Comparison of ENCODE assay signal across 12 cellular contexts in genomic region chr5:167945542-167946384, GRCh38.
A peak's percentile ranks its signal among the peaks of the same experiment; 100 is the strongest.
DNase-seq lines count a peak whose midpoint lies in the region; ATAC-seq, FAIRE-seq and TF ChIP-seq lines count a peak whose summit lies in the region.
"Had no signal": no experiment of that assay in that cellular context is flagged by ENCODE, and none has a peak within 500 bp of the region (broad histone marks: within the 10 kb centered on the region; RNA-seq: fewer than 3 reads in every experiment).

No MANE protein-coding gene starts in this region.

- no peak overlapping the region for H3K4me3 Mint-ChIP-seq in T-helper 2 cell treated with Interferon-gamma antibody and Interleukin-4, amounts not matched to agents 5 μg/mL and 100 μg/mL, for 36 hours
- H3K4me3 Mint-ChIP-seq: activated B cell treated with CpG ODN at 0.5 μM for 24 hours; activated naive CD8-positive, alpha-beta T cell; naive B cell had no signal

- peak overlapping the region in 3 of 4 donors; percentile 14 to 79 (median 57) for H3K27ac ChIP-seq in transverse colon

- H3K4me1 Mint-ChIP-seq in T-helper 2 cell treated with Interferon-gamma antibody and Interleukin-4, amounts not matched to agents 5 μg/mL and 100 μg/mL, for 36 hours (ENCODE audit: low read depth), result no peaks in the 10 kb centered on the region
- H3K4me1 Mint-ChIP-seq: activated B cell treated with CpG ODN at 0.5 μM for 24 hours, naive B cell had no signal

- no peaks in the 10 kb centered on the region for H3K36me3 ChIP-seq in bronchial epithelial cell (ENCODE audit: control insufficient read depth, insufficient read depth, low read length)
- no peaks in the 10 kb centered on the region for H3K36me3 ChIP-seq in transverse colon
- no peaks in the 10 kb centered on the region for H3K36me3 ChIP-seq in HAP-1 (replicated peaks)

- peak; percentile 91 for TF ChIP-seq EP300 in transverse colon (IDR thresholded peaks at IDR 0.05; ENCODE audit: low read depth)

- DNase-seq in HS-5 (ENCODE audit: low read depth) (peak; percentile 98), bronchial epithelial cell (ENCODE audit: low read depth) (peak; percentile 76), kidney tubule cell (ENCODE audit: low spot score) (peak; percentile 92), transverse colon (no peak), HuH-7 (ENCODE audit: low spot score) (no peak), HAP-1 (ENCODE audit: low spot score in 2 of 2) (no peak)
- DNase-seq in T-helper 2 cell treated with Interferon-gamma antibody and Interleukin-4, amounts not matched to agents 5 μg/mL and 100 μg/mL, for 36 hours (ENCODE audit: low spot score), result no peak
- DNase-seq: activated B cell treated with CpG ODN at 0.5 μM for 24 hours, naive B cell, NCI-H774 had no signal

- no peak for TF ChIP-seq CTCF in bronchial epithelial cell (IDR thresholded peaks at IDR 0.05; ENCODE audit: insufficient read depth, low read length, severe bottlenecking)
- no peak for TF ChIP-seq CTCF in transverse colon (IDR thresholded peaks at IDR 0.05)

- H3K9me3 ChIP-seq in transverse colon (no peaks in the 10 kb centered on the region), HAP-1 (no peaks in the 10 kb centered on the region)

- no peak overlapping the region for H3K4me3 ChIP-seq in bronchial epithelial cell (ENCODE audit: low read depth, low read length)
- no peak overlapping the region for H3K4me3 ChIP-seq in transverse colon
- H3K4me3 ChIP-seq in HAP-1, result no peak overlapping the region

- in situ Hi-C loops in transverse colon (cut with MboI; ENCODE audit: low pct_ligation_motif_present in 1 of 4, low pct_unique_long_range_greater_than_20kb in 1 of 4, low sequenced_read_pairs in 3 of 4) (no loop called here), HAP-1 (cut with MboI; ENCODE audit: low sequenced_read_pairs) (no loop called here)

- no peak for FAIRE-seq in bronchial epithelial cell (lab: Jason Lieb, UNC)

- no peak overlapping the region for H3K27ac Mint-ChIP-seq in T-helper 2 cell treated with Interferon-gamma antibody and Interleukin-4, amounts not matched to agents 5 μg/mL and 100 μg/mL, for 36 hours
- H3K27ac Mint-ChIP-seq: activated B cell treated with CpG ODN at 0.5 μM for 24 hours; activated naive CD8-positive, alpha-beta T cell; naive B cell had no signal

- H3K27me3 ChIP-seq in bronchial epithelial cell (ENCODE audit: control insufficient read depth, insufficient read depth, low read length) (no peaks in the 10 kb centered on the region), transverse colon (no peaks in the 10 kb centered on the region), HAP-1 (ENCODE audit: low read depth) (0 out of 2 replicates have a peak, but pooled peaks cover 8% of the 10 kb centered on the region)

- intact Hi-C loops in transverse colon (cut with DNase I; ENCODE audit: low total_unique reads), result no loop called here

- H3K27me3 Mint-ChIP-seq in T-helper 2 cell treated with Interferon-gamma antibody and Interleukin-4, amounts not matched to agents 5 μg/mL and 100 μg/mL, for 36 hours (ENCODE audit: low read depth), result peaks cover 3% of the 10 kb centered on the region
- H3K27me3 Mint-ChIP-seq: activated B cell treated with CpG ODN at 0.5 μM for 24 hours; activated naive CD8-positive, alpha-beta T cell; naive B cell had no signal

- 70% methylated on average over 14 of the region's 14 CpGs; no CpG with 5 or more reads in 1 of the 2 donors for WGBS in transverse colon (ENCODE audit: low coverage in 1 of 2), 2 donors

- H3K36me3 Mint-ChIP-seq in T-helper 2 cell treated with Interferon-gamma antibody and Interleukin-4, amounts not matched to agents 5 μg/mL and 100 μg/mL, for 36 hours (ENCODE audit: low read depth), result no peaks in the 10 kb centered on the region
- H3K36me3 Mint-ChIP-seq: activated naive CD8-positive, alpha-beta T cell; naive B cell had no signal

- ATAC-seq in HG03354 (IDR thresholded peaks at IDR 0.05; ENCODE audit: poor library complexity, severe bottlenecking, unreplicated experiment), result no peak

- H3K4me1 ChIP-seq in transverse colon, result no peaks in the 10 kb centered on the region
- no peaks in the 10 kb centered on the region for H3K4me1 ChIP-seq in HAP-1

- no peak for TF ChIP-seq POLR2A in transverse colon (IDR thresholded peaks at IDR 0.05)

- no peaks in the 10 kb centered on the region for H3K9me3 Mint-ChIP-seq in T-helper 2 cell treated with Interferon-gamma antibody and Interleukin-4, amounts not matched to agents 5 μg/mL and 100 μg/mL, for 36 hours
- H3K9me3 Mint-ChIP-seq: activated B cell treated with CpG ODN at 0.5 μM for 24 hours had no signal

Comparison
In these comparisons a context has a peak if more than half of its experiments do, and no peak if none do; other contexts are left out.
1. DNase-seq: peak in HS-5 (single experiment), bronchial epithelial cell (single experiment) and kidney tubule cell (single experiment); none in transverse colon (single experiment), HuH-7 (single experiment), T-helper 2 cell treated with Interferon-gamma antibody and Interleukin-4, amounts not matched to agents 5 μg/mL and 100 μg/mL, for 36 hours (single experiment) and HAP-1 (0 of 2).